ENCODE assay signal across 13 cellular contexts in the genomic region with DNA sequence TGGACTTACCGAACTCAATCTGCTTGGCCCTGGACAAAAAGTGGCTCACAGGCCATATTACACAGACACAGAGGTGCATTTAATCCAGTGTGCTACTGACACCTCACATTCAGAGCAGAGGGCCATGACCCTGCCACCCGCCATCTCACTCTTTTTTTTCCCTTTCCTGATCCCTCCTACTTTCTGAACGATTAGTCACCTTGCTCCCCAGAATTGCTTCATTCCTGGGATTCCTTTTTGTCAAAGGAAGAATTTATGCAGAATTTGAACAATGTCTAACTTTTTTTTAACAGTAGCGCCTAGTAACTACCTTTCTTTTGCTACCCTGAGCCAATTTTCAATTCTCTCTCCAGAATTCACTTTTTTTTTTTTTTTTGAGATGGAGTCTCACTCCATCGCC. TPM values are rescaled to one million over a fixed set of nuclear protein-coding genes. Genes with fewer than 3 reads are reported as not detected.
DNase-seq lines count a peak whose midpoint lies in the region; ATAC-seq, FAIRE-seq and TF ChIP-seq lines count a peak whose summit lies in the region.
"Had no signal": no experiment of that assay in that cellular context is flagged by ENCODE, and none has a peak within 500 bp of the region (broad histone marks: within the 10 kb centered on the region; RNA-seq: fewer than 3 reads in every experiment).

No MANE protein-coding gene starts in this region.

- H3K27me3 ChIP-seq in H1 (replicated peaks in 1 of 4; ENCODE audit: control insufficient read depth in 3 of 4, extremely low read depth in 1 of 4, insufficient read depth in 3 of 4, low read length in 3 of 4): no peaks in the 10 kb centered on the region
- no peaks in the 10 kb centered on the region for H3K27me3 ChIP-seq in muscle layer of duodenum (ENCODE audit: low read depth, low read length)

- no peak overlapping the region for H2BK20ac ChIP-seq in H1 (ENCODE audit: low read length)

- H4K91ac ChIP-seq in H1 (replicated peaks; ENCODE audit: insufficient read length, low read length): no peak overlapping the region

- 0 out of 4 replicates have a peak, but pooled peaks of 1 of the 2 experiments have one; percentile 4 for TF ChIP-seq RAD21 in H1 (IDR thresholded peaks at IDR 0.05 in 1 of 2, conservative IDR thresholded peaks at IDR 0.05 in 1 of 2; ENCODE audit: low read depth in 2 of 2, low read length in 2 of 2)

- peak overlapping the region; percentile 96 for H2AK5ac ChIP-seq in H1 (ENCODE audit: low read depth, low read length)

- CTCF ChIA-PET in H1 (lab: Charles Lee; ENCODE audit: partially characterized antibody): no interaction called here

- no peak for ATAC-seq in GM19397 (IDR thresholded peaks at IDR 0.05; ENCODE audit: unreplicated experiment)
- ATAC-seq in GM18870 (IDR thresholded peaks at IDR 0.05; ENCODE audit: unreplicated experiment): no peak
- ATAC-seq: GM12878 had no signal

- H3K79me1 ChIP-seq in H1 (ENCODE audit: low read depth, low read length): no peaks in the 10 kb centered on the region

- no peak overlapping the region for H2AFZ ChIP-seq in H1 (ENCODE audit: low read length)

- H2BK12ac ChIP-seq in H1 (ENCODE audit: low read depth, low read length): peak overlapping the region; percentile 89; the same call in 1 of the 2 replicates

- no peak overlapping the region for H2BK120ac ChIP-seq in H1 (replicated peaks; ENCODE audit: low read depth, low read length)

- no peak overlapping the region; the same call in 1 of the 2 replicates for H3K18ac ChIP-seq in H1 (ENCODE audit: extremely low read depth, low read length)

- no peak overlapping the region for H3K4ac ChIP-seq in H1 (replicated peaks; ENCODE audit: insufficient read length, low read depth, low read length)

- no peak for TF ChIP-seq CTCF in H1 (IDR thresholded peaks at IDR 0.05; ENCODE audit: control extremely low read depth in 1 of 3, insufficient read depth in 1 of 3, low read depth in 1 of 3, low read length in 3 of 3)

- peak in 1 of 2 experiments; percentile 50; a peak in 1 of 3 replicates for TF ChIP-seq POLR2A in H1 (IDR thresholded peaks at IDR 0.05; ENCODE audit: control extremely low read depth in 1 of 2, low read depth in 2 of 2, low read length in 2 of 2)

- peak overlapping the region; percentile 8 for H4K5ac ChIP-seq in H1 (ENCODE audit: insufficient read length, low read depth, low read length)

- TF ChIP-seq EP300 in H1 (IDR thresholded peaks at IDR 0.05; ENCODE audit: borderline replicate concordance in 1 of 2, low read depth in 2 of 2, low read length in 2 of 2): peak in 1 of 2 experiments; percentile 51; a peak in 1 of 3 replicates

- no peak overlapping the region for H2BK15ac ChIP-seq in H1 (ENCODE audit: low read length)

- H3K4me3 ChIP-seq in H1 (ENCODE audit: extremely low read depth in 1 of 4, insufficient read depth in 2 of 4, low read depth in 3 of 4, low read length in 4 of 4) (peak overlapping the region in 1 of 4 experiments; percentile 11; a peak in 1 of 8 replicates), muscle layer of duodenum (ENCODE audit: low read depth in 1 of 2, low read length in 2 of 2) (no peak overlapping the region)
- H3K4me3 ChIP-seq: GM12878 had no signal

- peaks cover 7 to 17% (median 12%) of the 10 kb centered on the region in 4 experiments; a peak in 5 of 7 replicates for H3K4me1 ChIP-seq in H1 (replicated peaks in 1 of 4; ENCODE audit: control insufficient read depth in 3 of 4, insufficient read depth in 4 of 4, low read length in 3 of 4)
- H3K4me1 ChIP-seq in muscle layer of duodenum (ENCODE audit: control insufficient read depth in 1 of 2, insufficient read depth in 2 of 2, low read length in 2 of 2): peaks cover 0 to 18% of the 10 kb centered on the region in 2 donors

- no peak overlapping the region for H4K8ac ChIP-seq in H1 (ENCODE audit: extremely low read depth, insufficient read depth, low read length)

- H3K56ac ChIP-seq in H1 (replicated peaks; ENCODE audit: insufficient read length, low read depth, low read length): no peak overlapping the region

- WGBS in H1 (ENCODE audit: extremely low coverage in 1 of 2, insufficient coverage in 1 of 2, insufficient read length in 1 of 2, insufficient replicate concordance in 2 of 2, low coverage in 1 of 2, low lambda C conversion rate in 2 of 2, missing lambda C conversion rate in 1 of 2), 2 experiments: 22% methylated on average over 5 of the region's 5 CpGs; no CpG with 5 or more reads in 1 of the 2 experiments

- H3K23me2 ChIP-seq in H1 (ENCODE audit: low read depth, low read length): peaks cover 7% of the 10 kb centered on the region

- FAIRE-seq in H1 (lab: Jason Lieb, UNC): peak; percentile 87
- FAIRE-seq: GM12878 had no signal

- H3K4me2 ChIP-seq in H1 (ENCODE audit: insufficient read depth in 1 of 2, low read depth in 2 of 2, low read length in 2 of 2): peak overlapping the region; percentile 24 to 65

- peak; percentile 37 for DNase-seq in ELR (ENCODE audit: low read depth)
- peak; percentile 52 for DNase-seq in LHCN-M2 (ENCODE audit: low read depth)
- no peak for DNase-seq in H1 (ENCODE audit: low read depth in 1 of 2, low spot score in 2 of 2)
- no peak for DNase-seq in mucosa of gallbladder (ENCODE audit: low spot score)
- DNase-seq in NCI-H2081 (lab: John Stamatoyannopoulos, UW): no peak
- DNase-seq: anterior cingulate cortex; CD4-positive, alpha-beta memory T cell; NCI-H526 had no signal

- H3K9me3 ChIP-seq in H1 (ENCODE audit: insufficient read depth in 2 of 2, low read depth in 1 of 2, low read length in 1 of 2) (no peaks in the 10 kb centered on the region), muscle layer of duodenum (ENCODE audit: control insufficient read depth in 1 of 2, low read length in 2 of 2) (no peaks in the 10 kb centered on the region)

- peak overlapping the region; percentile 59; the same call in 1 of the 2 replicates for H3K27ac ChIP-seq in H1 (ENCODE audit: low read depth, low read length)
- peak overlapping the region; percentile 65 for H3K27ac ChIP-seq in muscle layer of duodenum (ENCODE audit: low read length)

- H3K36me3 ChIP-seq in H1 (ENCODE audit: control insufficient read depth in 2 of 4, insufficient read depth in 4 of 4, low read length in 3 of 4): no peaks in the 10 kb centered on the region; a peak in 1 of 8 replicates
- H3K36me3 ChIP-seq in muscle layer of duodenum (ENCODE audit: control insufficient read depth in 1 of 2, insufficient read depth in 2 of 2, low read length in 2 of 2): no peaks in the 10 kb centered on the region

- H3K79me2 ChIP-seq in H1 (ENCODE audit: control insufficient read depth in 1 of 2, insufficient read depth in 2 of 2, low read length in 2 of 2): peaks cover 0 to 52% of the 10 kb centered on the region in 2 experiments; a peak in 3 of 4 replicates

- peak overlapping the region; percentile 92 for H2BK5ac ChIP-seq in H1 (ENCODE audit: low read depth, low read length)

- H3K9ac ChIP-seq in H1 (replicated peaks in 1 of 4; ENCODE audit: extremely low read depth in 1 of 4, low read depth in 3 of 4, low read length in 3 of 4): no peak overlapping the region; a peak in 2 of 7 replicates

- H3K23ac ChIP-seq in H1 (ENCODE audit: insufficient read length): no peak overlapping the region

- POLR2A ChIA-PET in H1 (lab: Charles Lee; ENCODE audit: partially characterized antibody): no interaction called here

- H3K14ac ChIP-seq in H1 (ENCODE audit: insufficient read length): no peak overlapping the region

- no peaks in the 10 kb centered on the region for H4K20me1 ChIP-seq in H1 (replicated peaks in 1 of 2; ENCODE audit: control insufficient read depth in 1 of 2, insufficient read depth in 2 of 2, low read length in 2 of 2)

TF ChIP-seq in H1, 55 proteins besides CTCF, POLR2A, EP300 and RAD21 (continues in another document):
- TF ChIP-seq PHF8 (conservative IDR thresholded peaks at IDR 0.05; ENCODE audit: low read depth, low read length): no peak
- TF ChIP-seq BRCA1 (IDR thresholded peaks at IDR 0.05; ENCODE audit: low read depth, low read length): no peak
- 0 out of 4 replicates have a peak, but pooled peaks have one; percentile 37 to 42 for TF ChIP-seq SIN3A (conservative IDR thresholded peaks at IDR 0.05 in 1 of 2, IDR thresholded peaks at IDR 0.05 in 1 of 2; ENCODE audit: low read depth in 1 of 2, low read length in 2 of 2)
- TF ChIP-seq SP4 (IDR thresholded peaks at IDR 0.05; ENCODE audit: low read length): no peak
- TF ChIP-seq, protein P1, sequence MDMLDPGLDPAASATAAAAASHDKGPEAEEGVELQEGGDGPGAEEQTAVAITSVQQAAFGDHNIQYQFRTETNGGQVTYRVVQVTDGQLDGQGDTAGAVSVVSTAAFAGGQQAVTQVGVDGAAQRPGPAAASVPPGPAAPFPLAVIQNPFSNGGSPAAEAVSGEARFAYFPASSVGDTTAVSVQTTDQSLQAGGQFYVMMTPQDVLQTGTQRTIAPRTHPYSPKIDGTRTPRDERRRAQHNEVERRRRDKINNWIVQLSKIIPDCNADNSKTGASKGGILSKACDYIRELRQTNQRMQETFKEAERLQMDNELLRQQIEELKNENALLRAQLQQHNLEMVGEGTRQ (IDR thresholded peaks at IDR 0.05; ENCODE audit: low read length): no peak
- TF ChIP-seq ASH2L (IDR thresholded peaks at IDR 0.05; ENCODE audit: low read length): peak; percentile 33
- TF ChIP-seq GTF2F1 (IDR thresholded peaks at IDR 0.05; ENCODE audit: borderline replicate concordance, low read depth, low read length): no peak
- TF ChIP-seq KDM1A (IDR thresholded peaks at IDR 0.05; ENCODE audit: borderline replicate concordance, low read length): no peak
- TF ChIP-seq CEBPB (IDR thresholded peaks at IDR 0.05; ENCODE audit: low read depth, low read length): peak; percentile 81
- TF ChIP-seq TEAD4 (IDR thresholded peaks at IDR 0.05; ENCODE audit: low read depth, low read length): peak; percentile 93
- TF ChIP-seq POU5F1 (IDR thresholded peaks at IDR 0.05; ENCODE audit: low read depth, low read length): no peak
- TF ChIP-seq, protein P2, sequence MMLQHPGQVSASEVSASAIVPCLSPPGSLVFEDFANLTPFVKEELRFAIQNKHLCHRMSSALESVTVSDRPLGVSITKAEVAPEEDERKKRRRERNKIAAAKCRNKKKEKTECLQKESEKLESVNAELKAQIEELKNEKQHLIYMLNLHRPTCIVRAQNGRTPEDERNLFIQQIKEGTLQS (IDR thresholded peaks at IDR 0.05; ENCODE audit: insufficient read depth, low read depth, low read length): no peak

RNA-seq across cellular contexts. Expression of a gene that starts 4.6 kb away (rescaled TPM):
- total RNA-seq in LHCN-M2 (2014; rRNA removed) (1.9 and 2.8 TPM in 2 replicates), mucosa of gallbladder (39.3 TPM)
- 11.7 TPM for polyA plus RNA-seq in LHCN-M2 (2012)
- total RNA-seq in H1 (2021; fragmentation: NEBNext Ultra II Directional; extraction: Animal tissue kit (Norgen Biotek cat#: 25700)): 44.2 and 44.8 TPM in 2 replicates
- 9.6 and 13.0 TPM in 2 replicates for polyA plus RNA-seq in H1 (2011; rRNA removed)
- polyA plus RNA-seq in H1 (2011; cell fraction: cytosol; rRNA removed): 16.8 TPM
- polyA plus RNA-seq in H1 (2011; cell fraction: nucleus; rRNA removed): 25.5 TPM
- 12.2 to 25.4 TPM (median 16.6 TPM) in 4 replicates for polyA plus RNA-seq in H1 (2012, experiment 1 of 2)
- polyA plus RNA-seq in H1 (2012, experiment 2 of 2): 2.3 TPM
- 27.4 TPM for polyA plus RNA-seq in H1 (2013, experiment 1 of 2)
- polyA plus RNA-seq in H1 (2013, experiment 2 of 2): 27.2 TPM
- 29.8 and 30.6 TPM in 2 replicates for polyA minus RNA-seq in H1 (2011; rRNA and poly(A)+ RNA removed)
- 20.7 TPM for polyA minus RNA-seq in H1 (2011; cell fraction: cytosol; rRNA and poly(A)+ RNA removed)
- 55.5 TPM for polyA minus RNA-seq in H1 (2011; cell fraction: nucleus; rRNA and poly(A)+ RNA removed)
- total RNA-seq: T-helper 1 cell treated with Interleukin-12 subunit alpha and Interleukin-12 subunit beta and Interleukin-4 antibody, amounts not matched to agents 30 ng/mL and 1 ng/mL, for 36 hours had no signal

Comparison
In these comparisons a context has a peak if more than half of its experiments do, and no peak if none do; other contexts are left out.
1. DNase-seq: peak in ELR (single experiment) and LHCN-M2 (single experiment); none in H1 (0 of 2), mucosa of gallbladder (single experiment) and NCI-H2081 (0 of 2).
2. RNA of a gene that starts 4.6 kb away (total RNA-seq): 44.2 to 44.8 TPM in H1 and 39.3 TPM in mucosa of gallbladder (single experiment); 1.9 to 2.8 TPM in LHCN-M2; every median in the first group is over 10 times any median in the second.